ENCODE assay signal across 11 cellular contexts in genomic region chr2:209472386-209472832, GRCh38. TPM values are rescaled to one million over a fixed set of nuclear protein-coding genes. Genes with fewer than 3 reads are reported as not detected.
DNase-seq lines count a peak whose midpoint lies in the region; ATAC-seq and TF ChIP-seq lines count a peak whose summit lies in the region.
"Had no signal": no experiment of that assay in that cellular context is flagged by ENCODE, and none has a peak within 500 bp of the region (broad histone marks: within the 10 kb centered on the region; RNA-seq: fewer than 3 reads in every experiment).

No MANE protein-coding gene starts in this region.

- H3K4me3 ChIP-seq in HEK293 (ENCODE audit: low read depth, low read length) = no peak overlapping the region
- H3K4me3 ChIP-seq in parathyroid adenoma (ENCODE audit: low read depth, low read length) = no peak overlapping the region
- no peak overlapping the region for H3K4me3 ChIP-seq in adrenal gland
- H3K4me3 ChIP-seq: heart right ventricle had no signal

- DNase-seq in NCI-H460 (ENCODE audit: extremely low read depth, low read depth) (peak; percentile 56), dedifferentiated amniotic fluid mesenchymal stem cell (ENCODE audit: extremely low spot score) (peak; percentile 58), adrenal gland (no peak)
- no peak for DNase-seq in activated CD4-positive, alpha-beta memory T cell treated with anti-CD3 and anti-CD28 coated beads for 36 hours
- DNase-seq: activated T-cell treated with anti-CD3 and anti-CD28 coated beads, Interleukin-2, amount 50 U/mL, for 72 hours; heart right ventricle; stimulated activated CD4-positive, alpha-beta T cell treated with anti-CD3 and anti-CD28 coated beads, Interleukin-12 subunit alpha, Interleukin-12 subunit beta, amount 100 ng/mL, for 4 hours had no signal

- intact Hi-C loops in activated CD4-positive, alpha-beta memory T cell treated with anti-CD3 and anti-CD28 coated beads for 36 hours (cut with micrococcal nuclease) = no loop called here
- intact Hi-C loops in adrenal gland (cut with DNase I) = no loop called here

- H3K9ac ChIP-seq in parathyroid adenoma = no peak overlapping the region

- no peaks in the 10 kb centered on the region for H3K79me2 ChIP-seq in parathyroid adenoma

- 16 to 31% (median 21%) methylated on average over 3 of the region's 3 CpGs for WGBS in adrenal gland, 4 donors

- no peak overlapping the region for H3K27ac Mint-ChIP-seq in activated CD4-positive, alpha-beta memory T cell treated with anti-CD3 and anti-CD28 coated beads for 36 hours
- H3K27ac Mint-ChIP-seq: activated T-cell treated with anti-CD3 and anti-CD28 coated beads, Interleukin-2, amount 50 U/mL, for 72 hours had no signal

- TF ChIP-seq POLR2A in adrenal gland (IDR thresholded peaks at IDR 0.05) = no peak

- H3K36me3 Mint-ChIP-seq in activated CD4-positive, alpha-beta memory T cell treated with anti-CD3 and anti-CD28 coated beads for 36 hours = no peaks in the 10 kb centered on the region

- H3K27ac ChIP-seq in HEK293 (ENCODE audit: extremely low read depth, low read depth, low read length) = peak overlapping the region; percentile 77
- H3K27ac ChIP-seq in parathyroid adenoma = no peak overlapping the region
- H3K27ac ChIP-seq in adrenal gland = no peak overlapping the region
- H3K27ac ChIP-seq: heart right ventricle had no signal

- no peaks in the 10 kb centered on the region for H3K27me3 ChIP-seq in parathyroid adenoma (ENCODE audit: control insufficient read depth, insufficient read depth, low read length)
- H3K27me3 ChIP-seq in adrenal gland = no peaks in the 10 kb centered on the region
- H3K27me3 ChIP-seq: heart right ventricle had no signal

- no peak for ATAC-seq in HG02840 (IDR thresholded peaks at IDR 0.05; ENCODE audit: low FRiP score, unreplicated experiment)
- ATAC-seq in HG02610 (IDR thresholded peaks at IDR 0.05; ENCODE audit: unreplicated experiment) = no peak
- ATAC-seq: activated T-cell treated with anti-CD3 and anti-CD28 coated beads, Interleukin-2, amount 50 U/mL, for 72 hours had no signal

- H3K27me3 Mint-ChIP-seq in activated CD4-positive, alpha-beta memory T cell treated with anti-CD3 and anti-CD28 coated beads for 36 hours = no peaks in the 10 kb centered on the region

- H2AFZ ChIP-seq in parathyroid adenoma = peak overlapping the region; percentile 16

- H3K4me3 Mint-ChIP-seq in activated CD4-positive, alpha-beta memory T cell treated with anti-CD3 and anti-CD28 coated beads for 36 hours = no peak overlapping the region
- H3K4me3 Mint-ChIP-seq: activated T-cell treated with anti-CD3 and anti-CD28 coated beads, Interleukin-2, amount 50 U/mL, for 72 hours had no signal

- CTCF ChIA-PET in HEK293 (lab: Yijun Ruan, JAX) = interaction anchor here (0.7 to 0.9 kb wide), 2 partner anchors 10 to 62 kb away, joined by 3 to 4 read pairs; no protein-coding TSS in a partner anchor
- CTCF ChIA-PET in activated CD4-positive, alpha-beta memory T cell treated with anti-CD3 and anti-CD28 coated beads for 36 hours (lab: Charles Lee) = no interaction called here

- no peak overlapping the region for H3K4me2 ChIP-seq in parathyroid adenoma (ENCODE audit: low read length)

- TF ChIP-seq CTCF in HEK293 (tag by site-specific recombination; IDR thresholded peaks at IDR 0.05) = no peak
- no peak for TF ChIP-seq CTCF in parathyroid adenoma (IDR thresholded peaks at IDR 0.05)
- TF ChIP-seq CTCF in adrenal gland (IDR thresholded peaks at IDR 0.05) = no peak

- peaks cover 49% of the 10 kb centered on the region for H3K4me1 ChIP-seq in HEK293 (ENCODE audit: control insufficient read depth, insufficient read depth, low read length)
- peaks cover 9% of the 10 kb centered on the region for H3K4me1 ChIP-seq in parathyroid adenoma
- H3K4me1 ChIP-seq in adrenal gland (replicated peaks in 1 of 2) = peaks cover 12 to 33% of the 10 kb centered on the region in 2 donors

- H3K9me3 ChIP-seq in HEK293 (ENCODE audit: control insufficient read depth, insufficient read depth, low read depth, low read length) (no peaks in the 10 kb centered on the region), parathyroid adenoma (ENCODE audit: control insufficient read depth, low read length) (no peaks in the 10 kb centered on the region), adrenal gland (replicated peaks in 1 of 3) (peaks cover 0 to 9% (median 0%) of the 10 kb centered on the region in 3 donors)
- H3K9me3 ChIP-seq: heart right ventricle had no signal

- no peaks in the 10 kb centered on the region for H3K9me3 Mint-ChIP-seq in activated CD4-positive, alpha-beta memory T cell treated with anti-CD3 and anti-CD28 coated beads for 36 hours

- no peaks in the 10 kb centered on the region for H3K4me1 Mint-ChIP-seq in activated CD4-positive, alpha-beta memory T cell treated with anti-CD3 and anti-CD28 coated beads for 36 hours (ENCODE audit: low read depth)

- POLR2A ChIA-PET in HEK293 (lab: Yijun Ruan, JAX) = interaction anchor here (1.0 kb wide), 1 partner anchor 24 kb away, joined by 3 read pairs; no protein-coding TSS in a partner anchor
- POLR2A ChIA-PET in activated CD4-positive, alpha-beta memory T cell treated with anti-CD3 and anti-CD28 coated beads for 36 hours (lab: Charles Lee) = no interaction called here

- H3K36me3 ChIP-seq in HEK293 (ENCODE audit: control insufficient read depth in 2 of 2, insufficient read depth in 1 of 2, low read length in 2 of 2) = no peaks in the 10 kb centered on the region
- no peaks in the 10 kb centered on the region for H3K36me3 ChIP-seq in parathyroid adenoma (ENCODE audit: control insufficient read depth, insufficient read depth, low read length)
- no peaks in the 10 kb centered on the region for H3K36me3 ChIP-seq in adrenal gland (replicated peaks in 1 of 2)
- H3K36me3 ChIP-seq: heart right ventricle had no signal

TF ChIP-seq in HEK293, 187 proteins besides CTCF, POLR2A, EP300 and RAD21 (continues in another document):
- TF ChIP-seq ZBTB17 (tag by site-specific recombination; IDR thresholded peaks at IDR 0.05) = peak; percentile 62
- TF ChIP-seq, protein P1, sequence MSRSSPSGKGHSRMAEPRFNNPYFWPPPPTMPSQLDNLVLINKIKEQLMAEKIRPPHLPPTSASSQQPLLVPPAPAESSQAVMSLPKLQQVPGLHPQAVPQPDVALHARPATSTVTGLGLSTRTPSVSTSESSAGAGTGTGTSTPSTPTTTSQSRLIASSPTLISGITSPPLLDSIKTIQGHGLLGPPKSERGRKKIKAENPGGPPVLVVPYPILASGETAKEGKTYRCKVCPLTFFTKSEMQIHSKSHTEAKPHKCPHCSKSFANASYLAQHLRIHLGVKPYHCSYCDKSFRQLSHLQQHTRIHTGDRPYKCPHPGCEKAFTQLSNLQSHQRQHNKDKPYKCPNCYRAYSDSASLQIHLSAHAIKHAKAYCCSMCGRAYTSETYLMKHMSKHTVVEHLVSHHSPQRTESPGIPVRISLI (tag by site-specific recombination; IDR thresholded peaks at IDR 0.05) = peak; percentile 45; the same call in 1 of the 2 replicates
- no peak for TF ChIP-seq ZNF571 (tag by site-specific recombination; IDR thresholded peaks at IDR 0.05)
- TF ChIP-seq, protein P2, sequence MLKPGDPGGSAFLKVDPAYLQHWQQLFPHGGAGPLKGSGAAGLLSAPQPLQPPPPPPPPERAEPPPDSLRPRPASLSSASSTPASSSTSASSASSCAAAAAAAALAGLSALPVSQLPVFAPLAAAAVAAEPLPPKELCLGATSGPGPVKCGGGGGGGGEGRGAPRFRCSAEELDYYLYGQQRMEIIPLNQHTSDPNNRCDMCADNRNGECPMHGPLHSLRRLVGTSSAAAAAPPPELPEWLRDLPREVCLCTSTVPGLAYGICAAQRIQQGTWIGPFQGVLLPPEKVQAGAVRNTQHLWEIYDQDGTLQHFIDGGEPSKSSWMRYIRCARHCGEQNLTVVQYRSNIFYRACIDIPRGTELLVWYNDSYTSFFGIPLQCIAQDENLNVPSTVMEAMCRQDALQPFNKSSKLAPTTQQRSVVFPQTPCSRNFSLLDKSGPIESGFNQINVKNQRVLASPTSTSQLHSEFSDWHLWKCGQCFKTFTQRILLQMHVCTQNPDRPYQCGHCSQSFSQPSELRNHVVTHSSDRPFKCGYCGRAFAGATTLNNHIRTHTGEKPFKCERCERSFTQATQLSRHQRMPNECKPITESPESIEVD (tag by site-specific recombination; IDR thresholded peaks at IDR 0.05) = peak; percentile 69
- TF ChIP-seq SP7 (tag by site-specific recombination; IDR thresholded peaks at IDR 0.05) = peak; percentile 78
- peak; percentile 60 for TF ChIP-seq OSR2 (tag by site-specific recombination; IDR thresholded peaks at IDR 0.05)
- TF ChIP-seq, protein P3, sequence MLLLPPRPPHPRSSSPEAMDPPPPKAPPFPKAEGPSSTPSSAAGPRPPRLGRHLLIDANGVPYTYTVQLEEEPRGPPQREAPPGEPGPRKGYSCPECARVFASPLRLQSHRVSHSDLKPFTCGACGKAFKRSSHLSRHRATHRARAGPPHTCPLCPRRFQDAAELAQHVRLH (tag by site-specific recombination; IDR thresholded peaks at IDR 0.05) = no peak
- TF ChIP-seq ZNF426 (tag by site-specific recombination; IDR thresholded peaks at IDR 0.05) = no peak
- TF ChIP-seq ZNF48 (tag by site-specific recombination; IDR thresholded peaks at IDR 0.05) = no peak
- no peak for TF ChIP-seq HOXD13 (CRISPR knock-in tag; IDR thresholded peaks at IDR 0.05; ENCODE audit: borderline replicate concordance)
- TF ChIP-seq ZFP69B (tag by site-specific recombination; IDR thresholded peaks at IDR 0.05) = 0 out of 2 replicates have a peak, but pooled peaks have one; percentile 48
- TF ChIP-seq, protein P4, sequence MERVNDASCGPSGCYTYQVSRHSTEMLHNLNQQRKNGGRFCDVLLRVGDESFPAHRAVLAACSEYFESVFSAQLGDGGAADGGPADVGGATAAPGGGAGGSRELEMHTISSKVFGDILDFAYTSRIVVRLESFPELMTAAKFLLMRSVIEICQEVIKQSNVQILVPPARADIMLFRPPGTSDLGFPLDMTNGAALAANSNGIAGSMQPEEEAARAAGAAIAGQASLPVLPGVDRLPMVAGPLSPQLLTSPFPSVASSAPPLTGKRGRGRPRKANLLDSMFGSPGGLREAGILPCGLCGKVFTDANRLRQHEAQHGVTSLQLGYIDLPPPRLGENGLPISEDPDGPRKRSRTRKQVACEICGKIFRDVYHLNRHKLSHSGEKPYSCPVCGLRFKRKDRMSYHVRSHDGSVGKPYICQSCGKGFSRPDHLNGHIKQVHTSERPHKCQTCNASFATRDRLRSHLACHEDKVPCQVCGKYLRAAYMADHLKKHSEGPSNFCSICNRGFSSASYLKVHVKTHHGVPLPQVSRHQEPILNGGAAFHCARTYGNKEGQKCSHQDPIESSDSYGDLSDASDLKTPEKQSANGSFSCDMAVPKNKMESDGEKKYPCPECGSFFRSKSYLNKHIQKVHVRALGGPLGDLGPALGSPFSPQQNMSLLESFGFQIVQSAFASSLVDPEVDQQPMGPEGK (tag by site-specific recombination; IDR thresholded peaks at IDR 0.05) = peak; percentile 30; the same call in 1 of the 2 replicates

RNA-seq across cellular contexts. Expression of gene MAP2, which starts 48.6 kb away (rescaled TPM):
- total RNA-seq in NCI-H460 (2014; rRNA removed; shearing (Covaris generic)) = 22.7 and 28.0 TPM in 2 replicates
- polyA plus RNA-seq in NCI-H460 (2014; cell fraction: nucleus; rRNA removed) = 20.3 and 28.5 TPM in 2 replicates
- under 1 TPM; 0.07 to 0.27 TPM for total RNA-seq in activated CD4-positive, alpha-beta memory T cell treated with anti-CD3 and anti-CD28 coated beads for 36 hours
- total RNA-seq in adrenal gland = 10 to 100 TPM in 3 of 8 donors, 1 to 10 TPM in 5; 2.4 to 25.5 (median 5.3) TPM
- 10 to 100 TPM in 1 of 3 donors, 1 to 10 TPM in 2; 2.2 to 24.3 (median 6.3) TPM for polyA plus RNA-seq in adrenal gland

Comparison
In these comparisons a context has a peak if more than half of its experiments do, and no peak if none do; other contexts are left out.
1. DNase-seq: peak in NCI-H460 (single experiment) and dedifferentiated amniotic fluid mesenchymal stem cell (single experiment); none in activated CD4-positive, alpha-beta memory T cell treated with anti-CD3 and anti-CD28 coated beads for 36 hours (single experiment) and adrenal gland (0 of 7).